ENCODE assay signal across 9 cellular contexts in the genomic region with DNA sequence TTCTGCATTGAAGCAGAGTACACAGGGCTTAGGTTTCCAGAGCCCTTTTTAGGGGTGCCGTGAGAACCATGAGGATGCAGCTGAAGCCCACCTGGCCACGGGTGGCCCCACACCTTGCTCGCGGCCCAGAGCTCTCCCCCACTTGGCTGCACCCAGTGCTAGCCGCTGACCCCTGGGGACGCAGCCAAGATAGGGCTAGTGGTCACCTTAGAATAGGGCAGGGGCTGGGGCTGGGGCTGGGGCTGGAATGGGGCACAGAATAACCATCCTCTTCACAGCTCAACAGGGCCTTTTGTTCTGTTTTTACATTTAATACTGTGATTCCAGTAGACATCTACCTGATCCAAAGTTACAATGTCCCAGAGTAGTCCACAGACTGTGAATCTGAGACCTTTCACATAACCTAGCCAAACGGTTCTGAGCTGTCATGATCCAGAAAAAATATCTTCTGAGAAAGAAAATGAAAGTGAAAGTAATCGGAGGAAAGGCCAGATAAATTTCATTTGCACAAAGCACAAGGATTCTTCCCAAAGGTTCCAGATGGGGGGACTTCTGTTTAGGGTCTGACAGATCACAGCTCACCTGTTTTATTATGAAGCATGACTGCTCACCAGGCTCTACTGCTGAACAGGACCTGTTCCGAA.
DNase-seq lines count a peak whose midpoint lies in the region; ATAC-seq, FAIRE-seq and TF ChIP-seq lines count a peak whose summit lies in the region.
"Had no signal": no experiment of that assay in that cellular context is flagged by ENCODE, and none has a peak within 500 bp of the region (broad histone marks: within the 10 kb centered on the region; RNA-seq: fewer than 3 reads in every experiment).

No MANE protein-coding gene starts in this region.

- H3K4me3 ChIP-seq in kidney (ENCODE audit: low read length in 2 of 2) (peak overlapping the region; percentile 13 to 18), upper lobe of right lung (peak overlapping the region; percentile 25)
- H3K4me3 ChIP-seq: colonic mucosa had no signal

- no peaks in the 10 kb centered on the region for H3K27me3 ChIP-seq in upper lobe of right lung
- H3K27me3 ChIP-seq: colonic mucosa had no signal

- no peak for TF ChIP-seq CTCF in kidney (IDR thresholded peaks at IDR 0.05; ENCODE audit: borderline replicate concordance, extremely low read depth, insufficient read depth)
- TF ChIP-seq CTCF in upper lobe of right lung (IDR thresholded peaks at IDR 0.05): no peak

- no peak overlapping the region for H3K9ac ChIP-seq in kidney (ENCODE audit: low read length in 2 of 2)

- H3K36me3 ChIP-seq in kidney (ENCODE audit: control insufficient read depth in 1 of 2, insufficient read depth in 2 of 2, low read length in 2 of 2) (no peaks in the 10 kb centered on the region), upper lobe of right lung (no peaks in the 10 kb centered on the region)
- H3K36me3 ChIP-seq: colonic mucosa had no signal

- FAIRE-seq in kidney (lab: Jason Lieb, UNC): no peak

- intact Hi-C loops in kidney (cut with DNase I): no loop called here
- intact Hi-C loops in upper lobe of right lung (cut with DNase I): no loop called here

- H3K27me3 Mint-ChIP-seq in activated naive CD8-positive, alpha-beta T cell: no peaks in the 10 kb centered on the region
- H3K27me3 Mint-ChIP-seq in activated naive CD8-positive, alpha-beta T cell treated with anti-CD3 and anti-CD28 coated beads, Interleukin-2, amount 50 U/mL, for 24 hours: no peaks in the 10 kb centered on the region
- no peaks in the 10 kb centered on the region for H3K27me3 Mint-ChIP-seq in T-helper 17 cell

- no peaks in the 10 kb centered on the region for H3K36me3 Mint-ChIP-seq in activated naive CD8-positive, alpha-beta T cell
- no peaks in the 10 kb centered on the region for H3K36me3 Mint-ChIP-seq in activated naive CD8-positive, alpha-beta T cell treated with anti-CD3 and anti-CD28 coated beads, Interleukin-2, amount 50 U/mL, for 24 hours (ENCODE audit: low read depth)
- peaks cover 3% of the 10 kb centered on the region for H3K36me3 Mint-ChIP-seq in T-helper 17 cell (ENCODE audit: low read depth)

- no peak overlapping the region for H3K27ac Mint-ChIP-seq in activated naive CD8-positive, alpha-beta T cell
- no peak overlapping the region for H3K27ac Mint-ChIP-seq in activated naive CD8-positive, alpha-beta T cell treated with anti-CD3 and anti-CD28 coated beads, Interleukin-2, amount 50 U/mL, for 24 hours
- H3K27ac Mint-ChIP-seq in T-helper 17 cell: peak overlapping the region; percentile 3

- H3K4me1 ChIP-seq in kidney (ENCODE audit: control insufficient read depth in 1 of 2, insufficient read depth in 1 of 2, low read depth in 1 of 2, low read length in 2 of 2) (peaks cover 5% of the 10 kb centered on the region in 2 donors), upper lobe of right lung (no peaks in the 10 kb centered on the region)
- H3K4me1 ChIP-seq: colonic mucosa had no signal

- no peak overlapping the region for H3K27ac ChIP-seq in kidney (ENCODE audit: low read depth in 2 of 2, low read length in 2 of 2)
- H3K27ac ChIP-seq in upper lobe of right lung: no peak overlapping the region
- H3K27ac ChIP-seq: colonic mucosa had no signal

- no peaks in the 10 kb centered on the region for H3K9me3 ChIP-seq in T-helper 17 cell (ENCODE audit: control insufficient read depth, low read length, poor library complexity, severe bottlenecking)
- H3K9me3 ChIP-seq in kidney (ENCODE audit: control insufficient read depth in 1 of 2, low read length in 2 of 2): no peaks in the 10 kb centered on the region
- H3K9me3 ChIP-seq in upper lobe of right lung: no peaks in the 10 kb centered on the region
- H3K9me3 ChIP-seq: colonic mucosa had no signal

- ATAC-seq in activated naive CD8-positive, alpha-beta T cell treated with anti-CD3 and anti-CD28 coated beads, Interleukin-2, amount 50 U/mL, for 24 hours: no peak
- no peak for ATAC-seq in T-helper 17 cell
- ATAC-seq in upper lobe of right lung: no peak
- no peak for ATAC-seq in GM18870 (IDR thresholded peaks at IDR 0.05; ENCODE audit: unreplicated experiment)
- ATAC-seq in GM21360 (IDR thresholded peaks at IDR 0.05; ENCODE audit: unreplicated experiment): no peak

- H3K9me3 Mint-ChIP-seq in activated naive CD8-positive, alpha-beta T cell (ENCODE audit: low read depth): no peaks in the 10 kb centered on the region
- no peaks in the 10 kb centered on the region for H3K9me3 Mint-ChIP-seq in activated naive CD8-positive, alpha-beta T cell treated with anti-CD3 and anti-CD28 coated beads, Interleukin-2, amount 50 U/mL, for 24 hours

- H3K4me3 Mint-ChIP-seq in activated naive CD8-positive, alpha-beta T cell: peak overlapping the region; percentile 55
- no peak overlapping the region for H3K4me3 Mint-ChIP-seq in activated naive CD8-positive, alpha-beta T cell treated with anti-CD3 and anti-CD28 coated beads, Interleukin-2, amount 50 U/mL, for 24 hours
- H3K4me3 Mint-ChIP-seq in T-helper 17 cell: peak overlapping the region; percentile 52

- H3K4me1 Mint-ChIP-seq in activated naive CD8-positive, alpha-beta T cell (ENCODE audit: low read depth): peaks cover 9% of the 10 kb centered on the region
- peaks cover 5% of the 10 kb centered on the region for H3K4me1 Mint-ChIP-seq in activated naive CD8-positive, alpha-beta T cell treated with anti-CD3 and anti-CD28 coated beads, Interleukin-2, amount 50 U/mL, for 24 hours
- peaks cover 4% of the 10 kb centered on the region for H3K4me1 Mint-ChIP-seq in T-helper 17 cell

- no peak for DNase-seq in activated naive CD8-positive, alpha-beta T cell treated with anti-CD3 and anti-CD28 coated beads, Interleukin-2, amount 50 U/mL, for 24 hours
- DNase-seq in T-helper 17 cell (no peak), kidney (no peak), upper lobe of right lung (no peak), GOT3 (lab: John Stamatoyannopoulos, UW) (no peak)
- DNase-seq: colonic mucosa had no signal
